In the genomic region with DNA sequence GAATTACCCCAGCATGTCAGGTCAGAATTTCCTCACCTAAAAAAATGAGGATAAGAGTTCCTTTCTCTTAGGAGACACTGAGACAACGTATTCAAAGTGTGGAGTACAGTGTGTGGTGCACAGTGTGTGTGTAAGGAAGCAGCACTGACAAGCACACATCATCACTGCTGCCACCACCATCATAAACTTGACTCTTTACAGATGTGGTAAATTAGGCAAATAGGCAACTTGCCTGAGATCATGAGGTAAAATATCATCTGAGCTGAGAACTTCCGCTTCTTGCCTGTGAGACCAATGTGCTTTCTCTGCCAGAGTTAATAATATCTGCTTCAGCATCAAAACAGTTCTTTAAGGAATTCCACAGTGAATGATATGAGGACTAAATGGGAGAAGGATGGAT, we compare ENCODE assay signal across 1 cellular context.
TF ChIP-seq lines count a peak whose summit lies in the region.

No MANE protein-coding gene starts in this region.

TF ChIP-seq in IMR-90, 13 proteins besides CTCF, POLR2A, EP300 and RAD21:
- TF ChIP-seq MAFK (IDR thresholded peaks at IDR 0.05; ENCODE audit: low read depth, low read length): no peak
- no peak for TF ChIP-seq RFX5 (IDR thresholded peaks at IDR 0.05; ENCODE audit: low read depth, low read length)
- no peak for TF ChIP-seq MXI1 (IDR thresholded peaks at IDR 0.05; ENCODE audit: borderline replicate concordance, low read depth, low read length)
- TF ChIP-seq SMC3 (IDR thresholded peaks at IDR 0.05; ENCODE audit: low read depth, low read length): no peak
- TF ChIP-seq FOS (IDR thresholded peaks at IDR 0.05; ENCODE audit: low read depth, low read length): no peak
- TF ChIP-seq CEBPB (IDR thresholded peaks at IDR 0.05; ENCODE audit: low read depth, low read length): no peak
